Comparison of ENCODE assay signal across 9 cellular contexts in genomic region chr2:239259603-239260298, GRCh38.
DNase-seq lines count a peak whose midpoint lies in the region; ATAC-seq and TF ChIP-seq lines count a peak whose summit lies in the region.
"Had no signal": no experiment of that assay in that cellular context is flagged by ENCODE, and none has a peak within 500 bp of the region (broad histone marks: within the 10 kb centered on the region; RNA-seq: fewer than 3 reads in every experiment).

No MANE protein-coding gene starts in this region.

- peak overlapping the region; percentile 35 for H3K4me2 ChIP-seq in DOHH2 (ENCODE audit: low read length)

- H3F3A ChIP-seq in DOHH2 (ENCODE audit: control insufficient read depth, insufficient read depth), result no peaks in the 10 kb centered on the region

- no peaks in the 10 kb centered on the region for H3K36me3 ChIP-seq in DOHH2 (ENCODE audit: control insufficient read depth, low read length)
- H3K36me3 ChIP-seq in lower lobe of right lung, result no peaks in the 10 kb centered on the region

- DNase-seq in SKM-1 treated with dmso at 0.1 percent for 144 hours (lab: John Stamatoyannopoulos, UW; ENCODE audit: unreplicated experiment) (peak; percentile 31), lower lobe of right lung (no peak), hepatic stellate cell (ENCODE audit: low spot score) (no peak), NCI-H2107 (lab: John Stamatoyannopoulos, UW) (no peak)
- DNase-seq: T-helper 9 cell had no signal

- H3K79me2 ChIP-seq in DOHH2 (ENCODE audit: control insufficient read depth, low read length), result no peaks in the 10 kb centered on the region

- ATAC-seq in HG02610 (IDR thresholded peaks at IDR 0.05; ENCODE audit: unreplicated experiment) (peak; percentile 50), lower lobe of right lung (peak; percentile 56 to 67), GM18519 (IDR thresholded peaks at IDR 0.05; ENCODE audit: low FRiP score, unreplicated experiment) (no peak), GM21723 (IDR thresholded peaks at IDR 0.05; ENCODE audit: unreplicated experiment) (no peak)

- peaks cover 28% of the 10 kb centered on the region for H4K20me1 ChIP-seq in DOHH2 (ENCODE audit: control insufficient read depth, insufficient read depth, low read depth, low read length)

- intact Hi-C loops in lower lobe of right lung (cut with DNase I), result no loop called here

- no peak overlapping the region for H3K4me3 ChIP-seq in DOHH2 (ENCODE audit: low read length)
- no peak overlapping the region for H3K4me3 ChIP-seq in lower lobe of right lung

- H3K9me2 ChIP-seq in DOHH2 (replicated peaks; ENCODE audit: control insufficient read depth, low read length), result no peaks in the 10 kb centered on the region

- H3K9me3 ChIP-seq in DOHH2 (ENCODE audit: control insufficient read depth, insufficient read depth, low read length) (no peaks in the 10 kb centered on the region), lower lobe of right lung (no peaks in the 10 kb centered on the region)

- H3K27me3 ChIP-seq in DOHH2 (ENCODE audit: control insufficient read depth, low read length) (peaks cover 43% of the 10 kb centered on the region), lower lobe of right lung (ENCODE audit: low read depth) (no peaks in the 10 kb centered on the region)

- peaks cover 33% of the 10 kb centered on the region for H3K4me1 ChIP-seq in DOHH2 (ENCODE audit: control insufficient read depth, low read length)
- peaks cover 50% of the 10 kb centered on the region for H3K4me1 ChIP-seq in lower lobe of right lung

- no peak for TF ChIP-seq CTCF in DOHH2 (IDR thresholded peaks at IDR 0.05; ENCODE audit: low read depth, low read length, poor library complexity, severe bottlenecking)
- no peak for TF ChIP-seq CTCF in lower lobe of right lung (IDR thresholded peaks at IDR 0.05)

- H3K27ac ChIP-seq in DOHH2 (ENCODE audit: low read depth, low read length), result no peak overlapping the region
- H3K27ac ChIP-seq in lower lobe of right lung, result peak overlapping the region; percentile 66

Comparison
In these comparisons a context has a peak if more than half of its experiments do, and no peak if none do; other contexts are left out.
1. ATAC-seq: peak in HG02610 (single experiment) and lower lobe of right lung (2 of 2); none in GM18519 (single experiment) and GM21723 (single experiment).